8 cellular contexts compared by ENCODE assay signal in genomic region chr22:31346255-31346732, GRCh38. TPM values are rescaled to one million over a fixed set of nuclear protein-coding genes. Genes with fewer than 3 reads are reported as not detected.
DNase-seq lines count a peak whose midpoint lies in the region; ATAC-seq and TF ChIP-seq lines count a peak whose summit lies in the region.

PATZ1 (minus strand) TSS chr22:31346346; CDS start chr22:31345602, 744 bp downstream.

- no peak for TF ChIP-seq CTCF in CD4-positive, alpha-beta T cell (IDR thresholded peaks at IDR 0.05)
- TF ChIP-seq CTCF in heart left ventricle (IDR thresholded peaks at IDR 0.05), result no peak
- TF ChIP-seq CTCF in upper lobe of right lung (IDR thresholded peaks at IDR 0.05), result no peak

- CTCF ChIA-PET in CD4-positive, alpha-beta T cell (lab: Charles Lee), result interaction anchor here (0.7 to 1.1 kb wide), 4 partner anchors 53 to 920 kb away, joined by 3 to 5 read pairs (median 3); partner anchors contain the start of gene DRG1

- peaks cover 5 to 55% (median 38%) of the 10 kb centered on the region in 12 donors for H3K4me1 ChIP-seq in heart left ventricle
- H3K4me1 ChIP-seq in upper lobe of right lung, result peaks cover 38% of the 10 kb centered on the region

- intact Hi-C loops in CD4-positive, alpha-beta T cell (cut with DNase I, micrococcal nuclease), result loop anchor here (2.0 to 5.0 kb wide), 9 partner anchors 141 to 1464 kb away; partner anchors contain the start of genes EIF4ENIF1 (in 2 of the 2), MTMR3 (in 1 of the 2), RNF185 (in 1 of the 2) and SELENOM (in 1 of the 2)
- intact Hi-C loops in heart left ventricle (cut with DNase I) (loop anchor here (2.0 to 10.0 kb wide), 10 partner anchors 51 to 406 kb away; partner anchors contain the start of genes DRG1 (in 8 of the 10), SFI1 (in 2 of the 10), DEPDC5 (in 1 of the 10) and EIF4ENIF1 (in 1 of the 10)), posterior cingulate gyrus (cut with DNase I) (loop anchor here (1.0 to 10.0 kb wide), 5 partner anchors 53 to 409 kb away; partner anchors contain the start of genes DEPDC5, DRG1, PRR14L and SFI1), upper lobe of right lung (cut with DNase I) (no loop called here)

- peaks cover 45% of the 10 kb centered on the region for H3K36me3 Mint-ChIP-seq in CD4-positive, alpha-beta T cell (ENCODE audit: low read depth)
- H3K36me3 Mint-ChIP-seq in activated naive CD8-positive, alpha-beta T cell treated with anti-CD3 and anti-CD28 coated beads, Interleukin-2, amount 50 U/mL, for 24 hours (ENCODE audit: low read depth), result peaks cover 32% of the 10 kb centered on the region

- TF ChIP-seq POLR2A in heart left ventricle (IDR thresholded peaks at IDR 0.05), result no peak

- no peaks in the 10 kb centered on the region for H3K27me3 Mint-ChIP-seq in CD4-positive, alpha-beta T cell
- H3K27me3 Mint-ChIP-seq in activated naive CD8-positive, alpha-beta T cell treated with anti-CD3 and anti-CD28 coated beads, Interleukin-2, amount 50 U/mL, for 24 hours, result no peaks in the 10 kb centered on the region

- peaks cover 49% of the 10 kb centered on the region for H3K4me1 Mint-ChIP-seq in CD4-positive, alpha-beta T cell (ENCODE audit: low read depth)
- H3K4me1 Mint-ChIP-seq in activated naive CD8-positive, alpha-beta T cell treated with anti-CD3 and anti-CD28 coated beads, Interleukin-2, amount 50 U/mL, for 24 hours, result peaks cover 41% of the 10 kb centered on the region

- peak; percentile 67 to 89 (median 72) for DNase-seq in CD4-positive, alpha-beta T cell
- DNase-seq in SK-N-DZ (ENCODE audit: low spot score), result peak; percentile 89
- peak; percentile 76 for DNase-seq in activated naive CD8-positive, alpha-beta T cell treated with anti-CD3 and anti-CD28 coated beads, Interleukin-2, amount 50 U/mL, for 24 hours
- DNase-seq in heart left ventricle, result peak; percentile 78 to 86 (median 84)
- peak in 9 of 10 donors; percentile 65 to 94 (median 75) for DNase-seq in posterior cingulate gyrus
- DNase-seq in upper lobe of right lung, result peak; percentile 87

- WGBS in heart left ventricle, 4 donors, result 0 to 2% (median 0%) methylated on average over 17 to 41 of the region's 41 CpGs

- peaks cover 41% of the 10 kb centered on the region for H3K36me3 ChIP-seq in KOPT-K1 (ENCODE audit: insufficient read depth, low read length)
- H3K36me3 ChIP-seq in heart left ventricle, result peaks cover 0 to 23% (median 16%) of the 10 kb centered on the region in 9 donors
- peaks cover 10% of the 10 kb centered on the region for H3K36me3 ChIP-seq in upper lobe of right lung

- no peaks in the 10 kb centered on the region for H3K27me3 ChIP-seq in CD4-positive, alpha-beta T cell (ENCODE audit: control insufficient read depth, insufficient read depth, low read length)
- H3K27me3 ChIP-seq in heart left ventricle (no peaks in the 10 kb centered on the region), upper lobe of right lung (no peaks in the 10 kb centered on the region)

- H3K4me3 ChIP-seq in heart left ventricle (peak within 1 kb of the TSS; percentile 61 to 99 (median 74)), upper lobe of right lung (peak within 1 kb of the TSS; percentile 75)

- H3K27ac Mint-ChIP-seq in CD4-positive, alpha-beta T cell, result peak within 1 kb of the TSS; percentile 95
- H3K27ac Mint-ChIP-seq in activated naive CD8-positive, alpha-beta T cell treated with anti-CD3 and anti-CD28 coated beads, Interleukin-2, amount 50 U/mL, for 24 hours, result peak within 1 kb of the TSS; percentile 93

- peak within 1 kb of the TSS; percentile 74 for H3K27ac ChIP-seq in CD4-positive, alpha-beta T cell (ENCODE audit: low read depth, low read length)
- peak within 1 kb of the TSS; percentile 98 for H3K27ac ChIP-seq in KOPT-K1 (ENCODE audit: low read depth, low read length, poor library complexity, severe bottlenecking)
- peak within 1 kb of the TSS; percentile 81 to 96 (median 90) for H3K27ac ChIP-seq in heart left ventricle
- H3K27ac ChIP-seq in upper lobe of right lung, result peak within 1 kb of the TSS; percentile 90

- H3K4me3 Mint-ChIP-seq in CD4-positive, alpha-beta T cell, result peak within 1 kb of the TSS; percentile 97
- H3K4me3 Mint-ChIP-seq in activated naive CD8-positive, alpha-beta T cell treated with anti-CD3 and anti-CD28 coated beads, Interleukin-2, amount 50 U/mL, for 24 hours, result peak within 1 kb of the TSS; percentile 90

- peak; percentile 58 for ATAC-seq in CD4-positive, alpha-beta T cell (ENCODE audit: poor library complexity)
- ATAC-seq in GM19467 (IDR thresholded peaks at IDR 0.05; ENCODE audit: unreplicated experiment) (peak; percentile 20), heart left ventricle (peak in 3 of 4 donors; percentile 27 to 44 (median 36)), upper lobe of right lung (peak; percentile 51)
- peak; percentile 16 for ATAC-seq in activated naive CD8-positive, alpha-beta T cell treated with anti-CD3 and anti-CD28 coated beads, Interleukin-2, amount 50 U/mL, for 24 hours

- no peaks in the 10 kb centered on the region for H3K9me3 Mint-ChIP-seq in CD4-positive, alpha-beta T cell
- no peaks in the 10 kb centered on the region for H3K9me3 Mint-ChIP-seq in activated naive CD8-positive, alpha-beta T cell treated with anti-CD3 and anti-CD28 coated beads, Interleukin-2, amount 50 U/mL, for 24 hours

- POLR2A ChIA-PET in CD4-positive, alpha-beta T cell (lab: Charles Lee), result interaction anchor here (0.6 to 5.6 kb wide), 22 partner anchors 8 to 711 kb away, joined by 3 to 181 read pairs (median 6); partner anchors contain the start of genes DRG1, MORC2, PIK3IP1 and PISD

- no peaks in the 10 kb centered on the region for H3K9me3 ChIP-seq in CD4-positive, alpha-beta T cell (ENCODE audit: control insufficient read depth, low read length)
- no peaks in the 10 kb centered on the region for H3K9me3 ChIP-seq in KOPT-K1 (ENCODE audit: insufficient read depth, low read length, poor library complexity, severe bottlenecking)
- no peaks in the 10 kb centered on the region for H3K9me3 ChIP-seq in heart left ventricle
- H3K9me3 ChIP-seq in upper lobe of right lung, result no peaks in the 10 kb centered on the region

RNA-seq across cellular contexts. Expression of gene PATZ1, which starts in this region (rescaled TPM):
- 10 to 100 TPM; 54.4 to 58.3 TPM for total RNA-seq in CD4-positive, alpha-beta T cell
- polyA plus RNA-seq in SK-N-DZ (2014; cell fraction: cytosol; rRNA removed), result 33.7 and 43.1 TPM in 2 replicates
- polyA plus RNA-seq in SK-N-DZ (2014; cell fraction: nucleus; rRNA removed), result 37.7 and 39.1 TPM in 2 replicates
- total RNA-seq in heart left ventricle (10 to 100 TPM in 7 of 9 donors, 1 to 10 TPM in 2; 8.1 to 20.1 (median 12.9) TPM), upper lobe of right lung (24.3 TPM)
- 1 to 10 TPM; 7.7 to 8.4 TPM for polyA plus RNA-seq in heart left ventricle

Comparison
In these comparisons a context has a peak if more than half of its experiments do, and no peak if none do; other contexts are left out.
1. Peak in every context shown above with its lines: DNase-seq, ATAC-seq, H3K4me3 ChIP-seq and H3K27ac ChIP-seq.